8 cellular contexts compared by ENCODE assay signal in genomic region chr10:112565434-112566053, GRCh38.
A peak's percentile ranks its signal among the peaks of the same experiment; 100 is the strongest.
DNase-seq lines count a peak whose midpoint lies in the region; ATAC-seq, FAIRE-seq and TF ChIP-seq lines count a peak whose summit lies in the region.

No MANE protein-coding gene starts in this region.

- H3K4me3 ChIP-seq in AG09309 (ENCODE audit: control insufficient read depth, low read depth, low read length) (no peak overlapping the region), pancreas (no peak overlapping the region)

- peaks cover 0 to 30% (median 25%) of the 10 kb centered on the region in 3 donors for H3K4me1 ChIP-seq in pancreas

- peak; percentile 77 to 94 (median 92) for ATAC-seq in pancreas
- ATAC-seq in GM19395 (IDR thresholded peaks at IDR 0.05; ENCODE audit: unreplicated experiment) = no peak
- no peak for ATAC-seq in HG02884 (IDR thresholded peaks at IDR 0.05; ENCODE audit: unreplicated experiment)

- FAIRE-seq in pancreas (lab: Jason Lieb, UNC) = peak; percentile 98

- no peaks in the 10 kb centered on the region for H3K36me3 ChIP-seq in pancreas

- DNase-seq in AG09309 (ENCODE audit: low read depth) (peak; percentile 50), NCI-H1436 (lab: John Stamatoyannopoulos, UW) (peak; percentile 80), SW480 (ENCODE audit: low spot score) (peak; percentile 63), fibroblast of the conjunctiva (ENCODE audit: low read depth) (peak; percentile 65), pancreas (peak in 2 of 6 donors; percentile 21 to 59)

- whole genome bisulfite sequencing in pancreas, 2 donors = 32 to 41% methylated on average over 4 of the region's 4 CpGs

- intact Hi-C loops in pancreas (cut with DNase I) = no loop called here

- TF ChIP-seq CTCF in AG09309 (IDR thresholded peaks at IDR 0.05; ENCODE audit: control insufficient read depth, insufficient read depth, low read depth, low read length, missing control alignments) (peak; percentile 73), GM12873 (IDR thresholded peaks at IDR 0.05; ENCODE audit: insufficient read depth, low read depth, low read length, missing control alignments) (peak; percentile 54), pancreas (IDR thresholded peaks at IDR 0.05) (peak; percentile 21 to 46 (median 39))

- H3K9me3 ChIP-seq in pancreas = no peaks in the 10 kb centered on the region

- no peaks in the 10 kb centered on the region for H3K27me3 ChIP-seq in pancreas

- H3K27ac ChIP-seq in pancreas = no peak overlapping the region

Comparison
In these comparisons a context has a peak if more than half of its experiments do, and no peak if none do; other contexts are left out.
1. ATAC-seq: peak in pancreas (4 of 4); none in GM19395 (single experiment) and HG02884 (single experiment).
2. Peak in every context shown above with its lines, with median percentiles within 50 percentile points of each other: CTCF ChIP-seq.